ENCODE assay signal across 11 cellular contexts in genomic region chr2:3628800-3629199, GRCh38. TPM values are rescaled to one million over a fixed set of nuclear protein-coding genes. Genes with fewer than 3 reads are reported as not detected.
DNase-seq lines count a peak whose midpoint lies in the region; ATAC-seq, FAIRE-seq and TF ChIP-seq lines count a peak whose summit lies in the region.
"Had no signal": no experiment of that assay in that cellular context is flagged by ENCODE, and none has a peak within 500 bp of the region (broad histone marks: within the 10 kb centered on the region; RNA-seq: fewer than 3 reads in every experiment).

No MANE protein-coding gene starts in this region.

- POLR2A ChIA-PET in HepG2 (lab: Yijun Ruan, JAX), result interaction anchor here (0.9 kb wide), 1 partner anchor 28 kb away, joined by 7 read pairs; no protein-coding TSS in a partner anchor

- H3K27ac Mint-ChIP-seq in endothelial cell (ENCODE audit: unreplicated experiment), result no peak overlapping the region
- H3K27ac Mint-ChIP-seq: CD8-positive, alpha-beta T cell had no signal

- no peak overlapping the region for H3K4me3 Mint-ChIP-seq in endothelial cell (ENCODE audit: unreplicated experiment)
- H3K4me3 Mint-ChIP-seq in activated T-cell treated with anti-CD3 and anti-CD28 coated beads, Interleukin-2, amount 50 U/mL, for 4 hours, result no peak overlapping the region
- H3K4me3 Mint-ChIP-seq: CD8-positive, alpha-beta T cell had no signal

- FAIRE-seq in HepG2 (lab: Jason Lieb, UNC), result peak; percentile 73

- in situ Hi-C loops in HepG2 (cut with HindIII; ENCODE audit: extremely low pct_ligation_motif_present, low pct_unique_long_range_greater_than_20kb), result no loop called here

- no peaks in the 10 kb centered on the region for H3K9me3 Mint-ChIP-seq in endothelial cell (ENCODE audit: unreplicated experiment)
- no peaks in the 10 kb centered on the region for H3K9me3 Mint-ChIP-seq in activated T-cell treated with anti-CD3 and anti-CD28 coated beads, Interleukin-2, amount 50 U/mL, for 4 hours
- H3K9me3 Mint-ChIP-seq: CD8-positive, alpha-beta T cell had no signal

- peak; percentile 54 for DNase-seq in HepG2 (ENCODE audit: low spot score)
- no peak for DNase-seq in right lobe of liver
- DNase-seq in NCI-H510A treated with DMSO at 0.1 percent for 48 hours (lab: John Stamatoyannopoulos, UW), result peak; percentile 45
- peak; percentile 43 for DNase-seq in endothelial cell (ENCODE audit: low spot score)
- peak; percentile 52 to 60 for DNase-seq in vagina (ENCODE audit: extremely low spot score in 2 of 2)
- no peak for DNase-seq in activated T-cell treated with anti-CD3 and anti-CD28 coated beads, Interleukin-2, amount 50 U/mL, for 4 hours
- DNase-seq in HCEC 1CT, result no peak

- intact Hi-C loops in HepG2 (cut with micrococcal nuclease; ENCODE audit: unreplicated experiment) (no loop called here), right lobe of liver (cut with DNase I) (no loop called here), vagina (cut with DNase I) (no loop called here)

- H3K27ac ChIP-seq in HepG2 (ENCODE audit: extremely low read length, insufficient read depth, low read length) (no peak overlapping the region), right lobe of liver (no peak overlapping the region), vagina (no peak overlapping the region)

- H4K20me1 ChIP-seq in HepG2 (ENCODE audit: insufficient read depth, low read length), result no peaks in the 10 kb centered on the region

- H3K36me3 Mint-ChIP-seq in endothelial cell (ENCODE audit: low read depth, unreplicated experiment), result peaks cover 3% of the 10 kb centered on the region
- peaks cover 6% of the 10 kb centered on the region for H3K36me3 Mint-ChIP-seq in activated T-cell treated with anti-CD3 and anti-CD28 coated beads, Interleukin-2, amount 50 U/mL, for 4 hours (ENCODE audit: insufficient read depth)
- H3K36me3 Mint-ChIP-seq: CD8-positive, alpha-beta T cell had no signal

- H3K4me3 ChIP-seq in HepG2 (replicated peaks in 1 of 3; ENCODE audit: insufficient read depth in 1 of 3, low read depth in 2 of 3, low read length in 3 of 3) (no peak overlapping the region), right lobe of liver (no peak overlapping the region), vagina (no peak overlapping the region)

- BruUV-seq in HepG2 (replicated peaks; lab: Mats Ljungman, UMichigan), result no TSS peak

- WGBS in HepG2 (ENCODE audit: low lambda C conversion rate), result 35% methylated on average over 8 of the region's 12 CpGs
- WGBS in right lobe of liver (ENCODE audit: insufficient coverage, low coverage, low lambda C conversion rate, missing lambda C conversion rate), result 30% methylated on average over 9 of the region's 12 CpGs

- H2AFZ ChIP-seq in HepG2 (ENCODE audit: low read length), result no peak overlapping the region

- no peaks in the 10 kb centered on the region for H3K79me2 ChIP-seq in HepG2 (ENCODE audit: insufficient read depth, low read length)

- peaks cover 0 to 29% of the 10 kb centered on the region in 2 experiments; a peak in 3 of 5 replicates for H3K27me3 ChIP-seq in HepG2 (ENCODE audit: control insufficient read depth in 1 of 2, insufficient read depth in 2 of 2, low read length in 2 of 2)
- H3K27me3 ChIP-seq in right lobe of liver, result no peaks in the 10 kb centered on the region
- H3K27me3 ChIP-seq in vagina, result no peaks in the 10 kb centered on the region

- H3K9me3 ChIP-seq in HepG2 (ENCODE audit: low read length) (no peaks in the 10 kb centered on the region), right lobe of liver (no peaks in the 10 kb centered on the region), vagina (no peaks in the 10 kb centered on the region)

- H3K27me3 Mint-ChIP-seq in endothelial cell (ENCODE audit: unreplicated experiment), result peaks cover 13% of the 10 kb centered on the region
- no peaks in the 10 kb centered on the region for H3K27me3 Mint-ChIP-seq in activated T-cell treated with anti-CD3 and anti-CD28 coated beads, Interleukin-2, amount 50 U/mL, for 4 hours (ENCODE audit: low read depth)

- ATAC-seq in HepG2, result peak; percentile 81
- ATAC-seq in right lobe of liver, result no peak
- no peak for ATAC-seq in GM19463 (IDR thresholded peaks at IDR 0.05; ENCODE audit: unreplicated experiment)
- ATAC-seq in activated T-cell treated with anti-CD3 and anti-CD28 coated beads, Interleukin-2, amount 50 U/mL, for 4 hours, result no peak
- ATAC-seq: CD8-positive, alpha-beta T cell; esophagus mucosa had no signal

- TF ChIP-seq CTCF in HepG2 (CRISPR knock-in tag; IDR thresholded peaks at IDR 0.05) (peak; percentile 81), right lobe of liver (IDR thresholded peaks at IDR 0.05) (peak in 1 of 4 donors; percentile 5), endothelial cell (IDR thresholded peaks at IDR 0.05; ENCODE audit: unreplicated experiment) (no peak), vagina (IDR thresholded peaks at IDR 0.05) (no peak)

- no peaks in the 10 kb centered on the region for H3K4me1 Mint-ChIP-seq in endothelial cell (ENCODE audit: unreplicated experiment)
- no peaks in the 10 kb centered on the region for H3K4me1 Mint-ChIP-seq in activated T-cell treated with anti-CD3 and anti-CD28 coated beads, Interleukin-2, amount 50 U/mL, for 4 hours (ENCODE audit: low read depth)

- TF ChIP-seq RAD21 in HepG2 (CRISPR knock-in tag; IDR thresholded peaks at IDR 0.05), result peak; percentile 35; the same call in 1 of the 2 replicates

- TF ChIP-seq EP300 in HepG2 (IDR thresholded peaks at IDR 0.05; ENCODE audit: low read depth in 2 of 2, low read length in 2 of 2) (no peak), HepG2 (CRISPR knock-in tag; IDR thresholded peaks at IDR 0.05; ENCODE audit: borderline replicate concordance) (no peak)

- peaks cover 16% of the 10 kb centered on the region for H3K4me1 ChIP-seq in HepG2 (ENCODE audit: insufficient read depth, low read length)
- no peaks in the 10 kb centered on the region for H3K4me1 ChIP-seq in right lobe of liver
- H3K4me1 ChIP-seq in vagina, result no peaks in the 10 kb centered on the region

- H3K36me3 ChIP-seq in HepG2 (replicated peaks in 1 of 2; ENCODE audit: control insufficient read depth in 1 of 2, insufficient read depth in 2 of 2, low read length in 2 of 2) (no peaks in the 10 kb centered on the region), right lobe of liver (no peaks in the 10 kb centered on the region), vagina (no peaks in the 10 kb centered on the region)

- no peak overlapping the region for H3K4me2 ChIP-seq in HepG2 (ENCODE audit: low read depth, low read length)

- CTCF ChIA-PET in HepG2 (lab: Yijun Ruan, JAX; ENCODE audit: low intra/inter-chr PET ratio, low total read pairs), result interaction anchor here (1.1 to 2.5 kb wide), 2 partner anchors 17 to 22 kb away, joined by 3 to 14 read pairs; no protein-coding TSS in a partner anchor

- TF ChIP-seq POLR2A in HepG2 (IDR thresholded peaks at IDR 0.05; ENCODE audit: insufficient read depth in 1 of 2, low read depth in 2 of 2, low read length in 2 of 2), result no peak
- no peak for TF ChIP-seq POLR2A in right lobe of liver (IDR thresholded peaks at IDR 0.05)
- no peak for TF ChIP-seq POLR2A in vagina (IDR thresholded peaks at IDR 0.05)

- no peak overlapping the region for H3K9ac ChIP-seq in HepG2 (ENCODE audit: insufficient read depth, low read depth, low read length)

RNA-seq across cellular contexts. Expression of gene ALLC, which starts 29.2 kb away (rescaled TPM):
- total RNA-seq in HepG2 (2016; rRNA removed; fragmentation: Illumina TruSeq; extraction: Trizol) (0.11 TPM in 1 of 2 replicates, not detected in the other), right lobe of liver (under 1 TPM in 5 of 6 experiments, not detected in 1; 0.18 to 0.63 (median 0.31) TPM), endothelial cell (ENCODE audit: unreplicated experiment) (0.26 TPM), vagina (not detected)
- 0.20 TPM in 1 of 2 replicates, not detected in the other for total RNA-seq in HepG2 (2016; cell fraction: cytosol; rRNA removed; fragmentation: Illumina TruSeq; extraction: Trizol; ENCODE audit: low read depth)
- total RNA-seq in HepG2 (2016; cell fraction: insoluble cytoplasmic fraction; rRNA removed; fragmentation: Illumina TruSeq; extraction: Trizol), result 0.19 TPM in 1 of 2 replicates, not detected in the other
- total RNA-seq in HepG2 (2016; cell fraction: membrane; rRNA removed; fragmentation: Illumina TruSeq; extraction: Trizol), result 0.14 TPM in 1 of 2 replicates, not detected in the other
- 0.25 and 0.43 TPM in 2 replicates for total RNA-seq in HepG2 (2016; cell fraction: nucleus; rRNA removed; fragmentation: Illumina TruSeq; extraction: Trizol)
- 0.04 and 0.08 TPM in 2 replicates for polyA plus RNA-seq in HepG2 (2011; rRNA removed)
- 0.03 TPM in 1 of 2 replicates, not detected in the other for polyA plus RNA-seq in HepG2 (2011; cell fraction: cytosol; rRNA removed)
- 0.07 and 0.16 TPM in 2 replicates for polyA plus RNA-seq in HepG2 (2011; cell fraction: nucleus; rRNA removed)
- not detected in 2 replicates for polyA plus RNA-seq in HepG2 (2012)
- polyA plus RNA-seq in HepG2 (2016; cell fraction: cytosol; fragmentation: Illumina TruSeq; extraction: Trizol; ENCODE audit: low read depth), result not detected in 2 replicates
- polyA plus RNA-seq in HepG2 (2016; cell fraction: insoluble cytoplasmic fraction; fragmentation: Illumina TruSeq; extraction: Trizol; ENCODE audit: low read depth), result 0.25 TPM in 1 of 2 replicates, not detected in the other
- polyA plus RNA-seq in HepG2 (2016; cell fraction: membrane; fragmentation: Illumina TruSeq; extraction: Trizol; ENCODE audit: low read depth), result 0.08 TPM in 1 of 2 replicates, not detected in the other
- 0.92 and 1.3 TPM in 2 replicates for polyA plus RNA-seq in HepG2 (2016; cell fraction: nucleus; fragmentation: Illumina TruSeq; extraction: Trizol; ENCODE audit: insufficient read depth, low read depth)
- not detected in 2 replicates for polyA minus RNA-seq in HepG2 (2011; rRNA and poly(A)+ RNA removed; ENCODE audit: low replicate concordance)
- not detected in 2 replicates for polyA minus RNA-seq in HepG2 (2011; cell fraction: cytosol; rRNA and poly(A)+ RNA removed)
- polyA minus RNA-seq in HepG2 (2011; cell fraction: nucleus; rRNA and poly(A)+ RNA removed), result 0.39 TPM in 1 of 2 replicates, not detected in the other
- total RNA-seq in activated T-cell treated with anti-CD3 and anti-CD28 coated beads, Interleukin-2, amount 50 U/mL, for 4 hours, result not detected
- total RNA-seq: CD8-positive, alpha-beta T cell; esophagus mucosa; LHCN-M2 had no signal

RNA-seq across cellular contexts. Expression of gene COLEC11, which starts 33.9 kb away (rescaled TPM):
- total RNA-seq in HepG2 (2016; rRNA removed; fragmentation: Illumina TruSeq; extraction: Trizol), result 2.5 and 3.0 TPM in 2 replicates
- total RNA-seq in HepG2 (2016; cell fraction: cytosol; rRNA removed; fragmentation: Illumina TruSeq; extraction: Trizol; ENCODE audit: low read depth), result 1.2 and 1.9 TPM in 2 replicates
- total RNA-seq in HepG2 (2016; cell fraction: insoluble cytoplasmic fraction; rRNA removed; fragmentation: Illumina TruSeq; extraction: Trizol), result 2.5 and 3.0 TPM in 2 replicates
- 2.2 and 2.3 TPM in 2 replicates for total RNA-seq in HepG2 (2016; cell fraction: membrane; rRNA removed; fragmentation: Illumina TruSeq; extraction: Trizol)
- total RNA-seq in HepG2 (2016; cell fraction: nucleus; rRNA removed; fragmentation: Illumina TruSeq; extraction: Trizol), result 2.7 and 3.4 TPM in 2 replicates
- polyA plus RNA-seq in HepG2 (2011; rRNA removed), result 1.5 and 2.6 TPM in 2 replicates
- 2.8 TPM in 2 replicates for polyA plus RNA-seq in HepG2 (2011; cell fraction: cytosol; rRNA removed)
- polyA plus RNA-seq in HepG2 (2011; cell fraction: nucleus; rRNA removed), result 4.0 and 4.6 TPM in 2 replicates
- polyA plus RNA-seq in HepG2 (2012), result 1.6 and 1.9 TPM in 2 replicates
- 0.71 and 0.78 TPM in 2 replicates for polyA plus RNA-seq in HepG2 (2016; cell fraction: cytosol; fragmentation: Illumina TruSeq; extraction: Trizol; ENCODE audit: low read depth)
- 2.0 and 3.6 TPM in 2 replicates for polyA plus RNA-seq in HepG2 (2016; cell fraction: insoluble cytoplasmic fraction; fragmentation: Illumina TruSeq; extraction: Trizol; ENCODE audit: low read depth)
- polyA plus RNA-seq in HepG2 (2016; cell fraction: membrane; fragmentation: Illumina TruSeq; extraction: Trizol; ENCODE audit: low read depth), result 1.5 TPM in 2 replicates
- polyA plus RNA-seq in HepG2 (2016; cell fraction: nucleus; fragmentation: Illumina TruSeq; extraction: Trizol; ENCODE audit: insufficient read depth, low read depth), result 5.0 and 5.6 TPM in 2 replicates
- polyA minus RNA-seq in HepG2 (2011; rRNA and poly(A)+ RNA removed; ENCODE audit: low replicate concordance), result 1.8 TPM in 1 of 2 replicates, not detected in the other
- 0.69 and 1.3 TPM in 2 replicates for polyA minus RNA-seq in HepG2 (2011; cell fraction: cytosol; rRNA and poly(A)+ RNA removed)
- 2.6 and 2.8 TPM in 2 replicates for polyA minus RNA-seq in HepG2 (2011; cell fraction: nucleus; rRNA and poly(A)+ RNA removed)
- 10 to 100 TPM; 25.2 to 58.6 (median 41.1) TPM for total RNA-seq in right lobe of liver
- total RNA-seq in endothelial cell (ENCODE audit: unreplicated experiment), result 2.3 TPM
- not detected for total RNA-seq in vagina
- under 1 TPM in 2 of 3 donors, not detected in 1; 0.28 to 0.43 TPM for total RNA-seq in activated T-cell treated with anti-CD3 and anti-CD28 coated beads, Interleukin-2, amount 50 U/mL, for 4 hours
- total RNA-seq: CD8-positive, alpha-beta T cell; esophagus mucosa; LHCN-M2 had no signal

RNA-seq across cellular contexts. Expression of gene RPS7, which starts 53.7 kb away (rescaled TPM):
- total RNA-seq in HepG2 (2016; rRNA removed; fragmentation: Illumina TruSeq; extraction: Trizol), result 3,686 and 4,415 TPM in 2 replicates
- 5,456 and 6,100 TPM in 2 replicates for total RNA-seq in HepG2 (2016; cell fraction: cytosol; rRNA removed; fragmentation: Illumina TruSeq; extraction: Trizol; ENCODE audit: low read depth)
- 3,753 and 4,559 TPM in 2 replicates for total RNA-seq in HepG2 (2016; cell fraction: insoluble cytoplasmic fraction; rRNA removed; fragmentation: Illumina TruSeq; extraction: Trizol)
- 7,013 and 7,026 TPM in 2 replicates for total RNA-seq in HepG2 (2016; cell fraction: membrane; rRNA removed; fragmentation: Illumina TruSeq; extraction: Trizol)
- 1,357 and 1,550 TPM in 2 replicates for total RNA-seq in HepG2 (2016; cell fraction: nucleus; rRNA removed; fragmentation: Illumina TruSeq; extraction: Trizol)
- polyA plus RNA-seq in HepG2 (2011; rRNA removed), result 3,283 and 4,040 TPM in 2 replicates
- polyA plus RNA-seq in HepG2 (2011; cell fraction: cytosol; rRNA removed), result 3,092 and 3,668 TPM in 2 replicates
- polyA plus RNA-seq in HepG2 (2011; cell fraction: nucleus; rRNA removed), result 687 and 772 TPM in 2 replicates
- 3,723 and 4,459 TPM in 2 replicates for polyA plus RNA-seq in HepG2 (2012)
- polyA plus RNA-seq in HepG2 (2016; cell fraction: cytosol; fragmentation: Illumina TruSeq; extraction: Trizol; ENCODE audit: low read depth), result 5,030 and 5,352 TPM in 2 replicates
- 4,110 and 4,812 TPM in 2 replicates for polyA plus RNA-seq in HepG2 (2016; cell fraction: insoluble cytoplasmic fraction; fragmentation: Illumina TruSeq; extraction: Trizol; ENCODE audit: low read depth)
- 6,339 and 6,476 TPM in 2 replicates for polyA plus RNA-seq in HepG2 (2016; cell fraction: membrane; fragmentation: Illumina TruSeq; extraction: Trizol; ENCODE audit: low read depth)
- 2,377 and 2,486 TPM in 2 replicates for polyA plus RNA-seq in HepG2 (2016; cell fraction: nucleus; fragmentation: Illumina TruSeq; extraction: Trizol; ENCODE audit: insufficient read depth, low read depth)
- polyA minus RNA-seq in HepG2 (2011; rRNA and poly(A)+ RNA removed; ENCODE audit: low replicate concordance), result 217 and 248 TPM in 2 replicates
- polyA minus RNA-seq in HepG2 (2011; cell fraction: cytosol; rRNA and poly(A)+ RNA removed), result 598 and 688 TPM in 2 replicates
- 243 and 285 TPM in 2 replicates for polyA minus RNA-seq in HepG2 (2011; cell fraction: nucleus; rRNA and poly(A)+ RNA removed)
- 1,000 to 10,000 TPM in 2 of 6 experiments, 100 to 1,000 TPM in 4; 366 to 1,499 (median 423) TPM for total RNA-seq in right lobe of liver
- 1,549 TPM for total RNA-seq in endothelial cell (ENCODE audit: unreplicated experiment)
- 2,989 TPM for total RNA-seq in vagina
- total RNA-seq in activated T-cell treated with anti-CD3 and anti-CD28 coated beads, Interleukin-2, amount 50 U/mL, for 4 hours, result 1,000 to 10,000 TPM; 1,876 to 2,075 (median 2,071) TPM

Comparison
In these comparisons a context has a peak if more than half of its experiments do, and no peak if none do; other contexts are left out.
1. DNase-seq: peak in HepG2 (single experiment), NCI-H510A treated with DMSO at 0.1 percent for 48 hours (single experiment), endothelial cell (single experiment) and vagina (2 of 2); none in right lobe of liver (0 of 3), activated T-cell treated with anti-CD3 and anti-CD28 coated beads, Interleukin-2, amount 50 U/mL, for 4 hours (single experiment) and HCEC 1CT (single experiment).